ENCODE assay signal across 8 cellular contexts in the genomic region with DNA sequence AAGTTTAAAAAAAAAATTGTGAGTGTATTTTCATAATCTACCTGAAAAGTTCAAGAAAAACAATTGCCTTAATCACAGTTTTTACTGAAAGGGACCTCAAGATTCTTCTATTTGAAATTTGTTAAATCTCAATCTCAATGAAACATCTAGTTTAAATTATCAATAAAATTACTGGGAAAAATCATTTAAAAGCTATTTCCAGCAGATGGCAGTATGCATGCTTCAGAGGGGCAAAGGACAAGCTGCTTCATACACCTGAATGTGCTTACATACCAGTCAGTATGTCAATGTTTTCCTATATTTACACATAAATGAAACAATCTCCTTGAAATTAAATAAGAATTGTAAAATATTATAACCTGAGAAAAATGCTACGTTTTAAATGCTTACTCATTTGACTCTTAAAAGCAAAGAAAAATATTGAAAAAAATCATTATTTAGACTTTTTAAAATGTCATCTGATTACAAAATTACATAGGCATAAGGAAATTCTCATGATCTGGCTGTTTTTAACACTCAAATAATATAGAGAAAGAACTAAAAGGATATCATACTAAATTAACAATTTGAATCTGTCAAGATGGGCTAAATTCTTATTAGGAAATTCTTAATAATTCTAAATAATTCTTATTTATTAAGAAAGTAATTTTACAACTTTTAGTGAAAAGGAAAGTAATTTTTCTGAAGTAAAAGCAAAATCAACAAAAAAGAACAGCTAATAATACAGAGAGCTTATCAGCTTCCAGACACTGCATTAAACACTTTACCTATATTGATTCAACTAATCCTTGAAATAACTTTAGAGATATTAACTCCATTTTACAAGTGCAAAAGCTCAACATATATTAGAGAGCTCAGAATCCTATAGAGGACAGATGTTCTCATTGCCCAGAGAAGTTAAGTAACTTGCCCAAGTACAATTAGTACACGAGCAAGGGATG.
DNase-seq lines count a peak whose midpoint lies in the region; ATAC-seq and TF ChIP-seq lines count a peak whose summit lies in the region.

No MANE protein-coding gene starts in this region.

- no peaks in the 10 kb centered on the region for H3K9me3 Mint-ChIP-seq in osteocyte (ENCODE audit: unreplicated experiment)

- CTCF ChIA-PET in A673 (lab: Charles Lee) = interaction anchor here (1.1 kb wide), 1 partner anchor 501 kb away, joined by 3 read pairs; no protein-coding TSS in a partner anchor

- H3K4me3 ChIP-seq in A673 (ENCODE audit: low read depth, low read length, poor library complexity, severe bottlenecking) = no peak overlapping the region

- intact Hi-C loops in A673 (cut with micrococcal nuclease; ENCODE audit: unreplicated experiment) = loop anchor here (5.0 kb wide), 1 partner anchor 140 kb away; no protein-coding TSS in a partner anchor

- no peaks in the 10 kb centered on the region for H3K4me1 ChIP-seq in A673 (ENCODE audit: insufficient read depth, low read length, poor library complexity, severe bottlenecking)

- no peaks in the 10 kb centered on the region for H3K36me3 ChIP-seq in A673 (ENCODE audit: insufficient read depth, low read length, poor library complexity, severe bottlenecking)

- peaks cover 3% of the 10 kb centered on the region for H3K4me1 Mint-ChIP-seq in osteocyte (ENCODE audit: unreplicated experiment)

- peak; percentile 54 for ATAC-seq in GM18511 (IDR thresholded peaks at IDR 0.05; ENCODE audit: unreplicated experiment)

- peak; percentile 59 for TF ChIP-seq CTCF in A673 (conservative IDR thresholded peaks at IDR 0.05; ENCODE audit: low read depth, low read length)
- TF ChIP-seq CTCF in osteocyte (IDR thresholded peaks at IDR 0.05) = peak; percentile 84

- DNase-seq in A673 (ENCODE audit: low spot score) (peak; percentile 28), NCI-H526 treated with DMSO at 0.1 percent for 48 hours (lab: John Stamatoyannopoulos, UW) (peak; percentile 47), dermis microvascular lymphatic vessel endothelial cell (ENCODE audit: low read depth in 2 of 2) (peak; percentile 45 to 62), osteocyte (ENCODE audit: extremely low spot score, unreplicated experiment) (no peak), anterior cingulate cortex (lab: John Stamatoyannopoulos, UW) (no peak)
- no peak for DNase-seq in stimulated activated CD4-positive, alpha-beta T cell treated with anti-CD3 and anti-CD28 coated beads, Interleukin-15, amount 100 ng/mL, for 24 hours
- no peak for DNase-seq in activated CD8-positive, alpha-beta memory T cell treated with anti-CD3 and anti-CD28 coated beads for 24 hours

- H3K9me3 ChIP-seq in A673 (ENCODE audit: low read depth, low read length, poor library complexity, severe bottlenecking) = no peaks in the 10 kb centered on the region

- H3K27ac ChIP-seq in A673 (ENCODE audit: low read depth, low read length, poor library complexity, severe bottlenecking) = no peak overlapping the region

- H3K27me3 Mint-ChIP-seq in osteocyte (ENCODE audit: unreplicated experiment) = no peaks in the 10 kb centered on the region

- no peak overlapping the region for H3K4me3 Mint-ChIP-seq in osteocyte (ENCODE audit: unreplicated experiment)

- no peak overlapping the region for H3K27ac Mint-ChIP-seq in osteocyte (ENCODE audit: unreplicated experiment)

- H3K27me3 ChIP-seq in A673 (replicated peaks; ENCODE audit: insufficient read depth, low read depth, low read length, poor library complexity) = no peaks in the 10 kb centered on the region

- POLR2A ChIA-PET in A673 (lab: Charles Lee; ENCODE audit: low non-redundant PET) = no interaction called here

- no TSS peak for BruUV-seq in A673 (replicated peaks; lab: Mats Ljungman, UMichigan)

- H3K36me3 Mint-ChIP-seq in osteocyte (ENCODE audit: unreplicated experiment) = no peaks in the 10 kb centered on the region

Comparison
In these comparisons a context has a peak if more than half of its experiments do, and no peak if none do; other contexts are left out.
1. DNase-seq: peak in A673 (single experiment), NCI-H526 treated with DMSO at 0.1 percent for 48 hours (single experiment) and dermis microvascular lymphatic vessel endothelial cell (2 of 2); none in osteocyte (single experiment), anterior cingulate cortex (0 of 58), stimulated activated CD4-positive, alpha-beta T cell treated with anti-CD3 and anti-CD28 coated beads, Interleukin-15, amount 100 ng/mL, for 24 hours (single experiment) and activated CD8-positive, alpha-beta memory T cell treated with anti-CD3 and anti-CD28 coated beads for 24 hours (single experiment).